Comparison of ENCODE assay signal across 1 cellular context in genomic region chr1:205449750-205450443, GRCh38.
TF ChIP-seq lines count a peak whose summit lies in the region.

No MANE protein-coding gene starts in this region.

TF ChIP-seq in HEK293, 187 proteins besides CTCF, POLR2A, EP300 and RAD21 (continued from another document):
- no peak for TF ChIP-seq ZNF404 (tag by site-specific recombination; IDR thresholded peaks at IDR 0.05)
- no peak for TF ChIP-seq ZNF146 (tag by site-specific recombination; IDR thresholded peaks at IDR 0.05)
- TF ChIP-seq, protein P1, sequence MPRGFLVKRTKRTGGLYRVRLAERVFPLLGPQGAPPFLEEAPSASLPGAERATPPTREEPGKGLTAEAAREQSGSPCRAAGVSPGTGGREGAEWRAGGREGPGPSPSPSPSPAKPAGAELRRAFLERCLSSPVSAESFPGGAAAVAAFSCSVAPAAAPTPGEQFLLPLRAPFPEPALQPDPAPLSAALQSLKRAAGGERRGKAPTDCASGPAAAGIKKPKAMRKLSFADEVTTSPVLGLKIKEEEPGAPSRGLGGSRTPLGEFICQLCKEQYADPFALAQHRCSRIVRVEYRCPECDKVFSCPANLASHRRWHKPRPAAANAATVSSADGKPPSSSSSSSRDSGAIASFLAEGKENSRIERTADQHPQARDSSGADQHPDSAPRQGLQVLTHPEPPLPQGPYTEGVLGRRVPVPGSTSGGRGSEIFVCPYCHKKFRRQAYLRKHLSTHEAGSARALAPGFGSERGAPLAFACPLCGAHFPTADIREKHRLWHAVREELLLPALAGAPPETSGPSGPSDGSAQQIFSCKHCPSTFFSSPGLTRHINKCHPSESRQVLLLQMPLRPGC (tag by site-specific recombination; IDR thresholded peaks at IDR 0.05): no peak
- no peak for TF ChIP-seq ZFP3 (tag by site-specific recombination; IDR thresholded peaks at IDR 0.05; ENCODE audit: low read depth)
- TF ChIP-seq ZNF138 (tag by site-specific recombination; IDR thresholded peaks at IDR 0.05; ENCODE audit: borderline replicate concordance): no peak
- TF ChIP-seq REPIN1 (tag by site-specific recombination; IDR thresholded peaks at IDR 0.05; ENCODE audit: low read depth): no peak
- TF ChIP-seq GFI1B (tag by site-specific recombination; IDR thresholded peaks at IDR 0.05): no peak
- TF ChIP-seq, protein P2, sequence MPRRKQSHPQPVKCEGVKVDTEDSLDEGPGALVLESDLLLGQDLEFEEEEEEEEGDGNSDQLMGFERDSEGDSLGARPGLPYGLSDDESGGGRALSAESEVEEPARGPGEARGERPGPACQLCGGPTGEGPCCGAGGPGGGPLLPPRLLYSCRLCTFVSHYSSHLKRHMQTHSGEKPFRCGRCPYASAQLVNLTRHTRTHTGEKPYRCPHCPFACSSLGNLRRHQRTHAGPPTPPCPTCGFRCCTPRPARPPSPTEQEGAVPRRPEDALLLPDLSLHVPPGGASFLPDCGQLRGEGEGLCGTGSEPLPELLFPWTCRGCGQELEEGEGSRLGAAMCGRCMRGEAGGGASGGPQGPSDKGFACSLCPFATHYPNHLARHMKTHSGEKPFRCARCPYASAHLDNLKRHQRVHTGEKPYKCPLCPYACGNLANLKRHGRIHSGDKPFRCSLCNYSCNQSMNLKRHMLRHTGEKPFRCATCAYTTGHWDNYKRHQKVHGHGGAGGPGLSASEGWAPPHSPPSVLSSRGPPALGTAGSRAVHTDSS (tag by site-specific recombination; IDR thresholded peaks at IDR 0.05): no peak
